In genomic region chr13:97515643-97516042, GRCh38 we compare ENCODE assay signal across 2 cellular contexts.
TF ChIP-seq lines count a peak whose summit lies in the region.

No MANE protein-coding gene starts in this region.

TF ChIP-seq in GM23338, 12 proteins besides CTCF, POLR2A, EP300 and RAD21 (continued from another document):
- TF ChIP-seq REST (IDR thresholded peaks at IDR 0.05; ENCODE audit: unreplicated experiment) = no peak
- TF ChIP-seq EZH2 (IDR thresholded peaks at IDR 0.05; ENCODE audit: low read depth, unreplicated experiment) = no peak
- no peak for TF ChIP-seq POLR2AphosphoS5 (IDR thresholded peaks at IDR 0.05; ENCODE audit: low read depth)
- TF ChIP-seq, protein P1, sequence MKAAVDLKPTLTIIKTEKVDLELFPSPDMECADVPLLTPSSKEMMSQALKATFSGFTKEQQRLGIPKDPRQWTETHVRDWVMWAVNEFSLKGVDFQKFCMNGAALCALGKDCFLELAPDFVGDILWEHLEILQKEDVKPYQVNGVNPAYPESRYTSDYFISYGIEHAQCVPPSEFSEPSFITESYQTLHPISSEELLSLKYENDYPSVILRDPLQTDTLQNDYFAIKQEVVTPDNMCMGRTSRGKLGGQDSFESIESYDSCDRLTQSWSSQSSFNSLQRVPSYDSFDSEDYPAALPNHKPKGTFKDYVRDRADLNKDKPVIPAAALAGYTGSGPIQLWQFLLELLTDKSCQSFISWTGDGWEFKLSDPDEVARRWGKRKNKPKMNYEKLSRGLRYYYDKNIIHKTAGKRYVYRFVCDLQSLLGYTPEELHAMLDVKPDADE (IDR thresholded peaks at IDR 0.05) = no peak
- TF ChIP-seq JUNB (IDR thresholded peaks at IDR 0.05; ENCODE audit: unreplicated experiment) = no peak
- TF ChIP-seq EZH2phosphoT487 (IDR thresholded peaks at IDR 0.05; ENCODE audit: unreplicated experiment) = no peak
- TF ChIP-seq ZNF114 (CRISPR knock-in tag; IDR thresholded peaks at IDR 0.05) = no peak

TF ChIP-seq in GM12878, 131 proteins besides CTCF, POLR2A, EP300 and RAD21 (continued from another document):
- TF ChIP-seq FOS (IDR thresholded peaks at IDR 0.05; ENCODE audit: borderline replicate concordance, extremely low read depth, insufficient read length) = no peak
TF ChIP-seq in GM12878: peak in this region for 0.
